Comparison of ENCODE assay signal across 18 cellular contexts in the genomic region with DNA sequence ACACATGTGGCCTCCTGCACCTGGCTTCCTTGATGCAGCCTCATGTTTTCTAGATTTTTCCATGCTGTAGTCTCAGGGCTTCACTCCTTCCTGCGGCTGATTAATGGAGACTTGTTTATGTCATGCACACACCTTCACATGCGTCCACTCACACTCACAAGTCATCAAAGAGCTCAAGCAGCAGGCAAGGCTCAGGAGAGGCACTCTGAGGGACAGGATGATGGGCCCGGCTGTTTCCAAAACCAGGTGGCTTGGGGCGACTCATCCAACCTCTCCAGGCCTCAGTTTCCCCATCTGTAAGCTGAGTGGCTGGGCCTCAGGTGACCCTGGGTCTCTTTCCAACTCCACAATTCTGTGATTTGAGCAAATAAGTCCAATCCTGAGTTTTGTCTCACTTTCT. TPM values are rescaled to one million over a fixed set of nuclear protein-coding genes. Genes with fewer than 3 reads are reported as not detected.
A peak's percentile ranks its signal among the peaks of the same experiment; 100 is the strongest.
DNase-seq lines count a peak whose midpoint lies in the region; ATAC-seq and TF ChIP-seq lines count a peak whose summit lies in the region.
"Had no signal": no experiment of that assay in that cellular context is flagged by ENCODE, and none has a peak within 500 bp of the region (broad histone marks: within the 10 kb centered on the region; RNA-seq: fewer than 3 reads in every experiment).

No MANE protein-coding gene starts in this region.

- DNase-seq in right atrium auricular region (ENCODE audit: low spot score) (peak; percentile 50), left cardiac atrium (no peak), RWPE1 (ENCODE audit: low spot score) (no peak), immature natural killer cell (no peak), uterus (peak; percentile 8 to 11), GM10266 (ENCODE audit: extremely low spot score) (no peak)
- DNase-seq: activated CD4-positive, alpha-beta T cell treated with anti-CD3 and anti-CD28 coated beads, Interleukin-2, amount 10 ng/mL, durations not matched to agents 24 days and 14 days; AML-193; effector CD8-positive, alpha-beta T cell; Karpas-422; NCI-H1092; NCI-H2081 treated with DMSO at 0.1 percent for 48 hours; retina; SW 1271; thyroid gland had no signal

- no peak for TF ChIP-seq CTCF in right atrium auricular region (IDR thresholded peaks at IDR 0.05)
- TF ChIP-seq CTCF in RWPE1 (conservative IDR thresholded peaks at IDR 0.05; ENCODE audit: low read depth), result no peak
- no peak for TF ChIP-seq CTCF in uterus (IDR thresholded peaks at IDR 0.05)
- no peak for TF ChIP-seq CTCF in GM10266 (IDR thresholded peaks at IDR 0.05; ENCODE audit: control insufficient read depth, insufficient read depth, low read depth, missing control alignments)

- peaks cover 17 to 43% (median 24%) of the 10 kb centered on the region in 3 donors for H3K27me3 Mint-ChIP-seq in immature natural killer cell (ENCODE audit: low read depth in 3 of 3)
- H3K27me3 Mint-ChIP-seq: activated CD4-positive, alpha-beta T cell treated with anti-CD3 and anti-CD28 coated beads, Interleukin-2, amount 10 ng/mL, durations not matched to agents 24 days and 14 days had no signal

- no peak overlapping the region for H3K27ac ChIP-seq in right atrium auricular region
- H3K27ac ChIP-seq in RWPE1, result peak overlapping the region; percentile 11; the same call in 1 of the 2 replicates
- H3K27ac ChIP-seq in uterus, result no peak overlapping the region
- H3K27ac ChIP-seq: thyroid gland had no signal

- H3K9me3 Mint-ChIP-seq in immature natural killer cell, result peaks cover 0 to 24% (median 8%) of the 10 kb centered on the region in 6 donors

- CTCF ChIA-PET in RWPE1 (lab: Yijun Ruan, JAX), result interaction anchor here (0.5 kb wide), 1 partner anchor 28 kb away, joined by 3 read pairs; no protein-coding TSS in a partner anchor

- H3K27ac Mint-ChIP-seq in immature natural killer cell, result peak overlapping the region; percentile 80 to 96 (median 86)
- H3K27ac Mint-ChIP-seq: activated CD4-positive, alpha-beta T cell treated with anti-CD3 and anti-CD28 coated beads, Interleukin-2, amount 10 ng/mL, durations not matched to agents 24 days and 14 days had no signal

- H3K36me3 ChIP-seq in right atrium auricular region (no peaks in the 10 kb centered on the region), uterus (no peaks in the 10 kb centered on the region)
- H3K36me3 ChIP-seq: thyroid gland had no signal

- H3K36me3 Mint-ChIP-seq in immature natural killer cell, result peaks cover 19 to 38% (median 21%) of the 10 kb centered on the region in 3 donors

- POLR2A ChIA-PET in RWPE1 (lab: Yijun Ruan, JAX; ENCODE audit: low non-redundant PET), result no interaction called here

- H3K4me1 Mint-ChIP-seq in immature natural killer cell, result peaks cover 84 to 90% of the 10 kb centered on the region in 2 donors

- peaks cover 0 to 15% of the 10 kb centered on the region in 2 donors for H3K9me3 ChIP-seq in right atrium auricular region
- H3K9me3 ChIP-seq in uterus, result peaks cover 0 to 3% of the 10 kb centered on the region in 2 donors
- H3K9me3 ChIP-seq: thyroid gland had no signal

- H3K4me1 ChIP-seq in right atrium auricular region, result peaks cover 0 to 25% of the 10 kb centered on the region in 2 donors
- H3K4me1 ChIP-seq in uterus, result peaks cover 0 to 3% of the 10 kb centered on the region in 2 donors

- H3K27me3 ChIP-seq in right atrium auricular region (no peaks in the 10 kb centered on the region), uterus (no peaks in the 10 kb centered on the region)
- H3K27me3 ChIP-seq: thyroid gland had no signal

- H3K4me3 Mint-ChIP-seq in immature natural killer cell, result peak overlapping the region; percentile 33 to 63 (median 60)
- H3K4me3 Mint-ChIP-seq: activated CD4-positive, alpha-beta T cell treated with anti-CD3 and anti-CD28 coated beads, Interleukin-2, amount 10 ng/mL, durations not matched to agents 24 days and 14 days had no signal

- ATAC-seq in left cardiac atrium (no peak), GM19324 (IDR thresholded peaks at IDR 0.05; ENCODE audit: low FRiP score, unreplicated experiment) (no peak)
- ATAC-seq: left lobe of liver, mucosa of descending colon had no signal

- intact Hi-C loops in left cardiac atrium (cut with DNase I) (no loop called here), uterus (cut with DNase I; ENCODE audit: low total_unique reads) (no loop called here)

- H3K4me3 ChIP-seq in right atrium auricular region, result no peak overlapping the region
- H3K4me3 ChIP-seq in uterus, result no peak overlapping the region
- H3K4me3 ChIP-seq: mucosa of descending colon, thyroid gland had no signal

- no peak for TF ChIP-seq POLR2A in uterus (IDR thresholded peaks at IDR 0.05)

RNA-seq across cellular contexts. Expression of gene RASA3, which starts 36.9 kb away (rescaled TPM):
- total RNA-seq in right atrium auricular region (10 to 100 TPM; 10.2 to 13.2 TPM), left cardiac atrium (10 to 100 TPM; 19.9 to 20.1 TPM), uterus (10 to 100 TPM in 3 of 4 donors, 1 to 10 TPM in 1; 8.5 to 31.6 (median 17.2) TPM)
- polyA plus RNA-seq in immature natural killer cell, result 100 to 1,000 TPM in 1 of 3 donors, 10 to 100 TPM in 2; 37.4 to 153 (median 64.8) TPM

Comparison
In these comparisons a context has a peak if more than half of its experiments do, and no peak if none do; other contexts are left out.
1. DNase-seq: peak in right atrium auricular region (single experiment) and uterus (2 of 2); none in left cardiac atrium (single experiment), RWPE1 (single experiment), immature natural killer cell (0 of 3) and GM10266 (single experiment).